1 cellular context compared by ENCODE assay signal in genomic region chr17:77444653-77445029, GRCh38.
A peak's percentile ranks its signal among the peaks of the same experiment; 100 is the strongest.
TF ChIP-seq lines count a peak whose summit lies in the region.

No MANE protein-coding gene starts in this region.

TF ChIP-seq in GM12878, 131 proteins besides CTCF, POLR2A, EP300 and RAD21 (continued from another document and continues in another):
- TF ChIP-seq PRDM15 (CRISPR knock-in tag; IDR thresholded peaks at IDR 0.05) (no peak), IRF4 (IDR thresholded peaks at IDR 0.05; ENCODE audit: low read depth, low read length) (no peak), PAX5 (IDR thresholded peaks at IDR 0.05; ENCODE audit: borderline replicate concordance, low read depth, low read length) (no peak), CEBPB (IDR thresholded peaks at IDR 0.05; ENCODE audit: borderline replicate concordance in 1 of 2, low read depth in 2 of 2, low read length in 2 of 2) (no peak), LARP7 (IDR thresholded peaks at IDR 0.05) (no peak), SMAD1 (IDR thresholded peaks at IDR 0.05; ENCODE audit: low read depth, partially characterized antibody) (no peak), MTA2 (IDR thresholded peaks at IDR 0.05; ENCODE audit: low read depth) (peak; percentile 8; the same call in 1 of the 2 replicates), BRCA1 (IDR thresholded peaks at IDR 0.05; ENCODE audit: low read depth, low read length) (no peak), NBN (IDR thresholded peaks at IDR 0.05) (no peak), ZNF274 (IDR thresholded peaks at IDR 0.05; ENCODE audit: insufficient read depth, insufficient read length) (no peak), ZBTB4 (CRISPR knock-in tag; IDR thresholded peaks at IDR 0.05) (no peak), YBX1 (IDR thresholded peaks at IDR 0.05) (no peak), TBL1XR1 (IDR thresholded peaks at IDR 0.05; ENCODE audit: low read depth, low read length) (no peak; the same call in 1 of the 2 replicates), IKZF1 (conservative IDR thresholded peaks at IDR 0.05) (no peak), NR2C2 (IDR thresholded peaks at IDR 0.05; ENCODE audit: borderline replicate concordance, control insufficient read depth, insufficient read length, low read depth) (no peak), SUPT20H (IDR thresholded peaks at IDR 0.05; ENCODE audit: borderline replicate concordance, control insufficient read depth, low read depth, low read length) (no peak), ESRRA (IDR thresholded peaks at IDR 0.05; ENCODE audit: low read length) (no peak), PBX3 (IDR thresholded peaks at IDR 0.05; ENCODE audit: insufficient replicate concordance, low read depth, low read length) (peak; percentile 31), USF2 (IDR thresholded peaks at IDR 0.05; ENCODE audit: borderline replicate concordance, low read depth, low read length) (no peak), BCL11A (IDR thresholded peaks at IDR 0.05; ENCODE audit: low read depth, low read length) (0 out of 2 replicates have a peak, but pooled peaks have one; percentile 20), NR2C1 (IDR thresholded peaks at IDR 0.05) (no peak), TCF3 (IDR thresholded peaks at IDR 0.05; ENCODE audit: borderline replicate concordance, insufficient read depth, low read depth, low read length) (no peak), TAF1 (IDR thresholded peaks at IDR 0.05; ENCODE audit: borderline replicate concordance, low read depth, low read length) (no peak), CBX3 (IDR thresholded peaks at IDR 0.05; ENCODE audit: borderline replicate concordance, low read depth) (no peak), PAX8 (IDR thresholded peaks at IDR 0.05) (no peak), SP1 (IDR thresholded peaks at IDR 0.05; ENCODE audit: low read depth, low read length) (peak; percentile 5), GABPA (IDR thresholded peaks at IDR 0.05; ENCODE audit: low read depth) (no peak), ZBTB40 (IDR thresholded peaks at IDR 0.05; ENCODE audit: borderline replicate concordance) (no peak), POU2F2 (IDR thresholded peaks at IDR 0.05; ENCODE audit: borderline replicate concordance, low read depth, low read length) (peak; percentile 14; the same call in 1 of the 3 replicates), HDAC2 (IDR thresholded peaks at IDR 0.05) (no peak), NFYA (IDR thresholded peaks at IDR 0.05; ENCODE audit: borderline replicate concordance, low read depth, low read length) (no peak), KAT2A (conservative IDR thresholded peaks at IDR 0.05; ENCODE audit: control insufficient read depth, low read depth, low read length) (no peak), SMARCA5 (IDR thresholded peaks at IDR 0.05) (no peak), KLF5 (IDR thresholded peaks at IDR 0.05; ENCODE audit: partially characterized antibody) (no peak), TCF12 (IDR thresholded peaks at IDR 0.05; ENCODE audit: low read depth, low read length) (peak; percentile 85), BCLAF1 (IDR thresholded peaks at IDR 0.05) (no peak), SMC3 (IDR thresholded peaks at IDR 0.05; ENCODE audit: borderline replicate concordance, low read length) (no peak; the same call in 1 of the 2 replicates), EED (IDR thresholded peaks at IDR 0.05; ENCODE audit: low read depth) (no peak; the same call in 1 of the 2 replicates), E2F4 (IDR thresholded peaks at IDR 0.05; ENCODE audit: low read depth, low read length) (no peak), POLR2AphosphoS2 (IDR thresholded peaks at IDR 0.05; ENCODE audit: low read depth, low read length) (no peak; the same call in 1 of the 2 replicates), NRF1 (conservative IDR thresholded peaks at IDR 0.05; ENCODE audit: low read depth, low read length) (no peak), CREB1 (IDR thresholded peaks at IDR 0.05; ENCODE audit: low read depth) (no peak), MXI1 (IDR thresholded peaks at IDR 0.05; ENCODE audit: low read depth, low read length) (no peak; the same call in 1 of the 2 replicates), E4F1 (IDR thresholded peaks at IDR 0.05; ENCODE audit: borderline replicate concordance, partially characterized antibody) (no peak), IKZF2 (IDR thresholded peaks at IDR 0.05) (peak in 1 of 2 experiments; percentile 45; a peak in 2 of 4 replicates), KDM1A (IDR thresholded peaks at IDR 0.05; ENCODE audit: borderline replicate concordance) (no peak)
